ENCODE assay signal across 1 cellular context in the genomic region with DNA sequence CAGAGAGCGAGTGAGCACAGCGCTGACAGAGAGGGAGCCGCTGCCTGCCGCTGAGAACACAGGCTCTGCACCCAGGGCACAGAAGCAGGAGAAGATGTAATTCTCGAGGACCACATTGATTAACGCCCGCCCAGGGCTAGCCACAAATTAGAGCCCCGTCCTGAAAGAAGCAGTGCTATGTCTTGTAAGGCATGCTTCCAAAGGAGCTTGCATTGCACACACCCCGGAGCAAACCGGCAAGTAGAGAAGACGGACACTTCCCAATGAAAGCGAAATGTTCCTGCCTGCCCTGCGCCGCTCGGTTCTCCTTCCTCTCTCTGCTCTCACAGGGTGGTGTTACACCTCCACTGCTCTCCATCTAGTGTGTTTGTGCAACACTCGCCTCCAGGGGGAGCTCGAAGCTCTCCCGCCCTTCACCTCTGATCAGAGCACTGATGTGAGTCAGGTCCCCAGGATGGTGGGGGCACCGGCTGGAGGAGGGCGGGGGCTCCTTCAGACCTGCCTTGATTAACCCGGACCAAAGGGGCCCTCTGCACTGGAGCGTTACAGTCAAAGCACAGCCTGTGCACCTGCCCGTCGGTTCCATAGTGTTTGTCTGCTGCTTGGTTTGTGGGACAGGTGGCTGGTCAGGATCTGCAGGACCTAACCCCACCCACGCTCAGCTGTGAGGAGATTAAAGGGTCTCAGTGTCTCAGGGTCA.
A peak's percentile ranks its signal among the peaks of the same experiment; 100 is the strongest.
TF ChIP-seq lines count a peak whose summit lies in the region.

No MANE protein-coding gene starts in this region.

TF ChIP-seq in GM12878, 131 proteins besides CTCF, POLR2A, EP300 and RAD21 (continued from another document):
- TF ChIP-seq RB1 (IDR thresholded peaks at IDR 0.05; ENCODE audit: borderline replicate concordance) (peak; percentile 26; the same call in 1 of the 2 replicates), LARP7 (IDR thresholded peaks at IDR 0.05) (peak; percentile 54; the same call in 1 of the 2 replicates), GATAD2B (conservative IDR thresholded peaks at IDR 0.05; ENCODE audit: low read depth) (0 out of 2 replicates have a peak, but pooled peaks have one; percentile 43), RAD51 (IDR thresholded peaks at IDR 0.05) (no peak), IKZF1 (conservative IDR thresholded peaks at IDR 0.05) (peak; percentile 46; the same call in 1 of the 2 replicates), MEF2B (IDR thresholded peaks at IDR 0.05; ENCODE audit: partially characterized antibody, poor library complexity, severe bottlenecking) (no peak), EGR1 (IDR thresholded peaks at IDR 0.05; ENCODE audit: borderline replicate concordance in 1 of 2, low read depth in 2 of 2, low read length in 2 of 2) (peak in 1 of 2 experiments; percentile 13; a peak in 1 of 3 replicates), TCF12 (IDR thresholded peaks at IDR 0.05; ENCODE audit: low read depth, low read length) (no peak)
- TF ChIP-seq, protein P1, sequence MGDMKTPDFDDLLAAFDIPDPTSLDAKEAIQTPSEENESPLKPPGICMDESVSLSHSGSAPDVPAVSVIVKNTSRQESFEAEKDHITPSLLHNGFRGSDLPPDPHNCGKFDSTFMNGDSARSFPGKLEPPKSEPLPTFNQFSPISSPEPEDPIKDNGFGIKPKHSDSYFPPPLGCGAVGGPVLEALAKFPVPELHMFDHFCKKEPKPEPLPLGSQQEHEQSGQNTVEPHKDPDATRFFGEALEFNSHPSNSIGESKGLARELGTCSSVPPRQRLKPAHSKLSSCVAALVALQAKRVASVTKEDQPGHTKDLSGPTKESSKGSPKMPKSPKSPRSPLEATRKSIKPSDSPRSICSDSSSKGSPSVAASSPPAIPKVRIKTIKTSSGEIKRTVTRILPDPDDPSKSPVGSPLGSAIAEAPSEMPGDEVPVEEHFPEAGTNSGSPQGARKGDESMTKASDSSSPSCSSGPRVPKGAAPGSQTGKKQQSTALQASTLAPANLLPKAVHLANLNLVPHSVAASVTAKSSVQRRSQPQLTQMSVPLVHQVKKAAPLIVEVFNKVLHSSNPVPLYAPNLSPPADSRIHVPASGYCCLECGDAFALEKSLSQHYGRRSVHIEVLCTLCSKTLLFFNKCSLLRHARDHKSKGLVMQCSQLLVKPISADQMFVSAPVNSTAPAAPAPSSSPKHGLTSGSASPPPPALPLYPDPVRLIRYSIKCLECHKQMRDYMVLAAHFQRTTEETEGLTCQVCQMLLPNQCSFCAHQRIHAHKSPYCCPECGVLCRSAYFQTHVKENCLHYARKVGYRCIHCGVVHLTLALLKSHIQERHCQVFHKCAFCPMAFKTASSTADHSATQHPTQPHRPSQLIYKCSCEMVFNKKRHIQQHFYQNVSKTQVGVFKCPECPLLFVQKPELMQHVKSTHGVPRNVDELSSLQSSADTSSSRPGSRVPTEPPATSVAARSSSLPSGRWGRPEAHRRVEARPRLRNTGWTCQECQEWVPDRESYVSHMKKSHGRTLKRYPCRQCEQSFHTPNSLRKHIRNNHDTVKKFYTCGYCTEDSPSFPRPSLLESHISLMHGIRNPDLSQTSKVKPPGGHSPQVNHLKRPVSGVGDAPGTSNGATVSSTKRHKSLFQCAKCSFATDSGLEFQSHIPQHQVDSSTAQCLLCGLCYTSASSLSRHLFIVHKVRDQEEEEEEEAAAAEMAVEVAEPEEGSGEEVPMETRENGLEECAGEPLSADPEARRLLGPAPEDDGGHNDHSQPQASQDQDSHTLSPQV (IDR thresholded peaks at IDR 0.05), result 0 out of 2 replicates have a peak, but pooled peaks have one; percentile 37
- TF ChIP-seq, protein P2, sequence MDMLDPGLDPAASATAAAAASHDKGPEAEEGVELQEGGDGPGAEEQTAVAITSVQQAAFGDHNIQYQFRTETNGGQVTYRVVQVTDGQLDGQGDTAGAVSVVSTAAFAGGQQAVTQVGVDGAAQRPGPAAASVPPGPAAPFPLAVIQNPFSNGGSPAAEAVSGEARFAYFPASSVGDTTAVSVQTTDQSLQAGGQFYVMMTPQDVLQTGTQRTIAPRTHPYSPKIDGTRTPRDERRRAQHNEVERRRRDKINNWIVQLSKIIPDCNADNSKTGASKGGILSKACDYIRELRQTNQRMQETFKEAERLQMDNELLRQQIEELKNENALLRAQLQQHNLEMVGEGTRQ (IDR thresholded peaks at IDR 0.05; ENCODE audit: borderline replicate concordance, low read depth, low read length), result no peak
- TF ChIP-seq, protein P3, sequence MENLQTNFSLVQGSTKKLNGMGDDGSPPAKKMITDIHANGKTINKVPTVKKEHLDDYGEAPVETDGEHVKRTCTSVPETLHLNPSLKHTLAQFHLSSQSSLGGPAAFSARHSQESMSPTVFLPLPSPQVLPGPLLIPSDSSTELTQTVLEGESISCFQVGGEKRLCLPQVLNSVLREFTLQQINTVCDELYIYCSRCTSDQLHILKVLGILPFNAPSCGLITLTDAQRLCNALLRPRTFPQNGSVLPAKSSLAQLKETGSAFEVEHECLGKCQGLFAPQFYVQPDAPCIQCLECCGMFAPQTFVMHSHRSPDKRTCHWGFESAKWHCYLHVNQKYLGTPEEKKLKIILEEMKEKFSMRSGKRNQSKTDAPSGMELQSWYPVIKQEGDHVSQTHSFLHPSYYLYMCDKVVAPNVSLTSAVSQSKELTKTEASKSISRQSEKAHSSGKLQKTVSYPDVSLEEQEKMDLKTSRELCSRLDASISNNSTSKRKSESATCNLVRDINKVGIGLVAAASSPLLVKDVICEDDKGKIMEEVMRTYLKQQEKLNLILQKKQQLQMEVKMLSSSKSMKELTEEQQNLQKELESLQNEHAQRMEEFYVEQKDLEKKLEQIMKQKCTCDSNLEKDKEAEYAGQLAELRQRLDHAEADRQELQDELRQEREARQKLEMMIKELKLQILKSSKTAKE (IDR thresholded peaks at IDR 0.05; ENCODE audit: low read depth, poor library complexity, severe bottlenecking), result peak; percentile 30
